Comparison of ENCODE assay signal across 8 cellular contexts in the genomic region with DNA sequence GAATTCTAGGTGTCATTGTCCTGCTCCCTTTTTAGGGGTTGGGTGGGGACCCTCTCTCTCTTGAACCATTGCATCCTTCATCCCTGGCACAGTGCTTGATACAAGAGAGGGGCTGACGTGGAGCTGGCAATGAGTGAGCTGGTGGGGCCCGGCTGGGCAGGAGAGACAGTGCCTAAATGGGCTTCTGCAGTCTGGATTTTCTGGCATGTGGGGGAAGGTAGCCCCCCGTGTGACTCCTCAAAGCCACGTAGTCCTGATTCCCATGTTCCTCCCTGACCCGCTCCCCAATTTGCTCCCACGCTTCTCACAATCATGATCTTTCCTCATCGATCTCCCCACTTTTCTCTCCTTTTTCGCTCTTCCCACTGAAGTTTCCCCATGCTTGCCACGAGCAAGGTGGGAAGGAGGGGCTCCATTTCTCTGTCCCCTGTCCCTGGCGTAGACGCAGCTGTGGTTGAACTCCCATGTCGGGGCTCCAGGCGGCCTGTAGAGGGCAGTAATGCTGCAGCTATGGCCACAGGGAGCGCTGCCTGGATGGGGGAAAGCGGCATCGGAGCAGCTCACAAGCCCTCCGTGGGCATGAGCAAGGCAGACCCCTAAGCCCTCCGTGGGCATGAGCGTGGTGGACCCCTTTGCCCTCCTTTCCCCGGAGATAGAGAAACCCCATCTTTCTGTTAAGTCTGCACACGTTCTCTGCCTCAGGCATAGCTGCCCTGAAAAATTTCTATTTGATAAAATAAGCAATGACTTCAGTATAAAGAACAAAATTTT. TPM values are rescaled to one million over a fixed set of nuclear protein-coding genes. Genes with fewer than 3 reads are reported as not detected.
DNase-seq lines count a peak whose midpoint lies in the region; ATAC-seq lines count a peak whose summit lies in the region.

No MANE protein-coding gene starts in this region.

- peaks cover 18 to 30% (median 28%) of the 10 kb centered on the region in 4 donors for H3K4me1 Mint-ChIP-seq in naive thymus-derived CD8-positive, alpha-beta T cell
- peaks cover 33% of the 10 kb centered on the region for H3K4me1 Mint-ChIP-seq in stimulated activated effector memory CD8-positive, alpha-beta T cell treated with anti-CD3 and anti-CD28 coated beads, Interleukin-12 subunit alpha, Interleukin-12 subunit beta, amount 100 ng/mL, for 72 hours

- H3K27ac Mint-ChIP-seq in naive thymus-derived CD8-positive, alpha-beta T cell: peak overlapping the region in 7 of 10 donors; percentile 30 to 93 (median 82)
- H3K27ac Mint-ChIP-seq in stimulated activated effector memory CD8-positive, alpha-beta T cell treated with anti-CD3 and anti-CD28 coated beads, Interleukin-12 subunit alpha, Interleukin-12 subunit beta, amount 100 ng/mL, for 72 hours: peak overlapping the region; percentile 27

- DNase-seq in DMS53 treated with DMSO at 0.1 percent for 48 hours (lab: John Stamatoyannopoulos, UW; ENCODE audit: unreplicated experiment): peak; percentile 5
- peak; percentile 38 for DNase-seq in NOMO-1 treated with dmso at 0.1 percent for 144 hours (lab: John Stamatoyannopoulos, UW; ENCODE audit: unreplicated experiment)
- peak; percentile 85 for DNase-seq in activated CD8-positive, alpha-beta memory T cell treated with anti-CD3 and anti-CD28 coated beads, Interleukin-2, amount 50 U/mL, for 48 hours
- peak; percentile 50 to 84 (median 64) for DNase-seq in naive thymus-derived CD8-positive, alpha-beta T cell
- DNase-seq in stimulated activated effector memory CD8-positive, alpha-beta T cell treated with anti-CD3 and anti-CD28 coated beads, Interleukin-12 subunit alpha, Interleukin-12 subunit beta, amount 100 ng/mL, for 72 hours (ENCODE audit: low spot score in 2 of 2): peak; percentile 65 to 79
- no peak for DNase-seq in H4 (ENCODE audit: low spot score)

- H3K27me3 Mint-ChIP-seq in naive thymus-derived CD8-positive, alpha-beta T cell: peaks cover 0 to 4% (median 0%) of the 10 kb centered on the region in 5 donors

- peak overlapping the region in 9 of 10 donors; percentile 9 to 72 (median 39) for H3K4me3 Mint-ChIP-seq in naive thymus-derived CD8-positive, alpha-beta T cell
- peak overlapping the region; percentile 14 for H3K4me3 Mint-ChIP-seq in stimulated activated effector memory CD8-positive, alpha-beta T cell treated with anti-CD3 and anti-CD28 coated beads, Interleukin-12 subunit alpha, Interleukin-12 subunit beta, amount 100 ng/mL, for 72 hours

- no peaks in the 10 kb centered on the region for H3K36me3 Mint-ChIP-seq in naive thymus-derived CD8-positive, alpha-beta T cell
- peaks cover 6% of the 10 kb centered on the region for H3K36me3 Mint-ChIP-seq in stimulated activated effector memory CD8-positive, alpha-beta T cell treated with anti-CD3 and anti-CD28 coated beads, Interleukin-12 subunit alpha, Interleukin-12 subunit beta, amount 100 ng/mL, for 72 hours

- ATAC-seq in HG03442 (IDR thresholded peaks at IDR 0.05; ENCODE audit: unreplicated experiment) (peak; percentile 28), esophagus mucosa (peak; percentile 71)
- ATAC-seq in naive thymus-derived CD8-positive, alpha-beta T cell: peak; percentile 79 to 85
- ATAC-seq in stimulated activated effector memory CD8-positive, alpha-beta T cell treated with anti-CD3 and anti-CD28 coated beads, Interleukin-12 subunit alpha, Interleukin-12 subunit beta, amount 100 ng/mL, for 72 hours: peak; percentile 79

- POLR2A ChIA-PET in naive thymus-derived CD8-positive, alpha-beta T cell (lab: Charles Lee): interaction anchor here (0.6 to 1.0 kb wide), 2 partner anchors 48 to 461 kb away, joined by 4 to 5 read pairs; partner anchors contain the start of gene HAPSTR1

- H3K9me3 Mint-ChIP-seq in naive thymus-derived CD8-positive, alpha-beta T cell: no peaks in the 10 kb centered on the region
- H3K9me3 Mint-ChIP-seq in stimulated activated effector memory CD8-positive, alpha-beta T cell treated with anti-CD3 and anti-CD28 coated beads, Interleukin-12 subunit alpha, Interleukin-12 subunit beta, amount 100 ng/mL, for 72 hours: no peaks in the 10 kb centered on the region

RNA-seq across cellular contexts. Expression of gene HAPSTR1, which starts 47.5 kb away (rescaled TPM):
- 50.1 TPM for total RNA-seq in esophagus mucosa
- 100 to 1,000 TPM in 1 of 2 experiments, 10 to 100 TPM in 1; 94.1 to 102 TPM for total RNA-seq in naive thymus-derived CD8-positive, alpha-beta T cell
- 10 to 100 TPM in 2 of 3 donors, 1 to 10 TPM in 1; 9.9 to 16.5 (median 10.6) TPM for polyA plus RNA-seq in naive thymus-derived CD8-positive, alpha-beta T cell
- 37.0 and 45.7 TPM in 2 replicates for total RNA-seq in H4 (2014; rRNA removed; shearing (Covaris generic))

Comparison
In these comparisons a context has a peak if more than half of its experiments do, and no peak if none do; other contexts are left out.
1. ATAC-seq: peak in every context shown above with its lines; median percentile 82 in naive thymus-derived CD8-positive, alpha-beta T cell; 79 in stimulated activated effector memory CD8-positive, alpha-beta T cell treated with anti-CD3 and anti-CD28 coated beads, Interleukin-12 subunit alpha, Interleukin-12 subunit beta, amount 100 ng/mL, for 72 hours; 71 in esophagus mucosa; 28 in HG03442.